In genomic region chr1:193406901-193407300, GRCh38 we compare ENCODE assay signal across 8 cellular contexts.
DNase-seq lines count a peak whose midpoint lies in the region; ATAC-seq, FAIRE-seq and TF ChIP-seq lines count a peak whose summit lies in the region.

No MANE protein-coding gene starts in this region.

- FAIRE-seq in GM12891 (lab: Jason Lieb, UNC) (peak; percentile 65), urothelium cell line (lab: Jason Lieb, UNC) (no peak)

- H3K9me3 Mint-ChIP-seq in brain = peaks cover 0 to 3% (median 0%) of the 10 kb centered on the region in 5 experiments

- intact Hi-C loops in left colon (cut with DNase I, micrococcal nuclease) = no loop called here

- H3K36me3 Mint-ChIP-seq in brain = no peaks in the 10 kb centered on the region

- peaks cover 41% of the 10 kb centered on the region for H3K4me1 Mint-ChIP-seq in brain

- TF ChIP-seq POLR2A in GM12891 (IDR thresholded peaks at IDR 0.05; ENCODE audit: low read depth, low read length) = no peak

- ATAC-seq in HG02938 (IDR thresholded peaks at IDR 0.05; ENCODE audit: unreplicated experiment) (peak; percentile 73), left colon (peak; percentile 62)

- DNase-seq in AG08395 (ENCODE audit: low spot score) = peak; percentile 36
- no peak for DNase-seq in GM12891 (ENCODE audit: insufficient read length, low spot score)
- DNase-seq in NCI-H526 (lab: John Stamatoyannopoulos, UW) = peak; percentile 4 to 45
- no peak for DNase-seq in left colon
- DNase-seq in urothelium cell line (ENCODE audit: low spot score) = peak; percentile 0
- DNase-seq in activated naive CD4-positive, alpha-beta T cell treated with anti-CD3 and anti-CD28 coated beads, Interleukin-2, amount 50 U/mL, for 16 hours = no peak

- no peak overlapping the region for H3K4me3 Mint-ChIP-seq in brain

- TF ChIP-seq CTCF in brain (conservative IDR thresholded peaks at IDR 0.05) = peak; percentile 64 to 75

- H3K27ac Mint-ChIP-seq in brain = peak overlapping the region in 1 of 5 experiments; percentile 14

- H3K27me3 Mint-ChIP-seq in brain = no peaks in the 10 kb centered on the region

TF ChIP-seq in GM12891, 5 proteins besides CTCF, POLR2A, EP300 and RAD21:
- TF ChIP-seq SPI1 (IDR thresholded peaks at IDR 0.05; ENCODE audit: low read depth, low read length) = no peak
- TF ChIP-seq PAX5 (IDR thresholded peaks at IDR 0.05; ENCODE audit: insufficient read depth, low read length, severe bottlenecking) = no peak
- TF ChIP-seq POLR2AphosphoS5 (IDR thresholded peaks at IDR 0.05; ENCODE audit: low read depth, low read length) = no peak
- TF ChIP-seq POU2F2 (IDR thresholded peaks at IDR 0.05; ENCODE audit: low read depth, low read length) = no peak
- no peak for TF ChIP-seq TAF1 (IDR thresholded peaks at IDR 0.05; ENCODE audit: low read depth, low read length)

Comparison
In these comparisons a context has a peak if more than half of its experiments do, and no peak if none do; other contexts are left out.
1. DNase-seq: peak in AG08395 (single experiment), NCI-H526 (2 of 2) and urothelium cell line (single experiment); none in GM12891 (single experiment), left colon (0 of 2) and activated naive CD4-positive, alpha-beta T cell treated with anti-CD3 and anti-CD28 coated beads, Interleukin-2, amount 50 U/mL, for 16 hours (single experiment).